Comparison of ENCODE assay signal across 17 cellular contexts in the genomic region with DNA sequence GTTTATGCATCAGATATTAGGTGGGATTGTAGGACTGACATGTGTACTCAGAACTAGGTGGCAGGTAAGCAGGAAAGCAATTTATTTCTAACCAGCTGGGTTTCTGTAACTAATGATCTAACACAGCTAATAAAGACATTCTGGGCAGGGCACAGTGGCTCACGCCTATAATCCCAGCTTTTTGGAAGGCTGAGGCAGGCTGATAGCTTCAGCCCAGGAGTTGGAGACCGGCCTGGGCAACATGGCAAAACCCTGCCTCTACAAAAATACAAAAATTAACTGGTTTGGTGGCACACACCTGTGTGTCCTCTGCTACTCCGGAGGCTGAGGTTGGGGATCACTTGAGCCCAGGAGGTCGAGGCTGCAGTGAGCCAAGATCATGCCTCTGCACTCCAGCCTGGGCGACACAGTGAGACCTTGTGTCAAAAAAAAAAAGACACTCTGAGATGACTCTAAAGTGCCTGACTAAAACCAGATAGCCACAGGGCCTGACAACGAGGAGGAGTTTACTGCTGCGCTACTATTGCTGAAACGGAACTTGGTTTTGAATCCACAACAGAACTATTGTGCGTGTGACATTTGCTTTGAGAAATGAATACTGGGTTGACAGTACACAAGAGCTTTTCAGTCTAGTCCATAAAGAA. TPM values are rescaled to one million over a fixed set of nuclear protein-coding genes. Genes with fewer than 3 reads are reported as not detected.
A peak's percentile ranks its signal among the peaks of the same experiment; 100 is the strongest.
DNase-seq lines count a peak whose midpoint lies in the region; FAIRE-seq and TF ChIP-seq lines count a peak whose summit lies in the region.
"Had no signal": no experiment of that assay in that cellular context is flagged by ENCODE, and none has a peak within 500 bp of the region (broad histone marks: within the 10 kb centered on the region; RNA-seq: fewer than 3 reads in every experiment).

No MANE protein-coding gene starts in this region.

- H3K4me1 ChIP-seq in keratinocyte (ENCODE audit: control insufficient read depth, extremely low read depth, insufficient read depth, low read length) = peaks cover 4% of the 10 kb centered on the region
- H3K4me1 ChIP-seq in vagina = no peaks in the 10 kb centered on the region
- H3K4me1 ChIP-seq: adrenal gland, right lobe of liver had no signal

- H3K36me3 ChIP-seq in keratinocyte (ENCODE audit: control insufficient read depth in 2 of 2, extremely low read depth in 1 of 2, insufficient read depth in 2 of 2, low read length in 2 of 2) (no peaks in the 10 kb centered on the region), vagina (no peaks in the 10 kb centered on the region)
- H3K36me3 ChIP-seq: adrenal gland, right lobe of liver, upper lobe of left lung had no signal

- H3K27ac ChIP-seq in keratinocyte (ENCODE audit: control insufficient read depth, insufficient read depth, low read length) (no peak overlapping the region), vagina (no peak overlapping the region)
- H3K27ac ChIP-seq: adrenal gland, right lobe of liver had no signal

- intact Hi-C loops in activated CD4-positive, alpha-beta memory T cell treated with anti-CD3 and anti-CD28 coated beads for 36 hours (cut with micrococcal nuclease) = no loop called here
- intact Hi-C loops in vagina (cut with DNase I) = no loop called here

- H3K9me3 ChIP-seq in keratinocyte (ENCODE audit: control insufficient read depth, low read depth, low read length) = no peaks in the 10 kb centered on the region
- no peaks in the 10 kb centered on the region for H3K9me3 ChIP-seq in vagina
- H3K9me3 ChIP-seq: adrenal gland, right lobe of liver, upper lobe of left lung had no signal

- no peak overlapping the region for H2AFZ ChIP-seq in keratinocyte (ENCODE audit: control insufficient read depth, low read length)

- no peak overlapping the region for H3K4me2 ChIP-seq in keratinocyte (ENCODE audit: control insufficient read depth, extremely low read depth, insufficient read depth, low read depth, low read length)

- no peak overlapping the region for H3K9ac ChIP-seq in keratinocyte (ENCODE audit: control insufficient read depth, extremely low read depth, insufficient read depth, low read length)

- no peaks in the 10 kb centered on the region for H3K27me3 Mint-ChIP-seq in activated CD4-positive, alpha-beta memory T cell treated with anti-CD3 and anti-CD28 coated beads for 36 hours
- H3K27me3 Mint-ChIP-seq in activated CD4-positive, alpha-beta memory T cell treated with anti-CD3 and anti-CD28 coated beads, Interleukin-2, amount 10 ng/mL, durations not matched to agents 7 days and 5 days = no peaks in the 10 kb centered on the region
- H3K27me3 Mint-ChIP-seq in activated CD4-positive, alpha-beta T cell treated with anti-CD3 and anti-CD28 coated beads, Interleukin-2, amount 10 ng/mL, durations not matched to agents 7 days and 5 days = no peaks in the 10 kb centered on the region
- H3K27me3 Mint-ChIP-seq: IgD-negative memory B cell had no signal

- H3K36me3 Mint-ChIP-seq in activated CD4-positive, alpha-beta memory T cell treated with anti-CD3 and anti-CD28 coated beads for 36 hours = peaks cover 2% of the 10 kb centered on the region
- peaks cover 19% of the 10 kb centered on the region for H3K36me3 Mint-ChIP-seq in activated CD4-positive, alpha-beta memory T cell treated with anti-CD3 and anti-CD28 coated beads, Interleukin-2, amount 10 ng/mL, durations not matched to agents 7 days and 5 days (ENCODE audit: low read depth)
- H3K36me3 Mint-ChIP-seq in activated CD4-positive, alpha-beta T cell treated with anti-CD3 and anti-CD28 coated beads, Interleukin-2, amount 10 ng/mL, durations not matched to agents 7 days and 5 days (ENCODE audit: low read depth) = peaks cover 37% of the 10 kb centered on the region

- H3K4me3 Mint-ChIP-seq in activated CD4-positive, alpha-beta memory T cell treated with anti-CD3 and anti-CD28 coated beads for 36 hours = no peak overlapping the region
- no peak overlapping the region for H3K4me3 Mint-ChIP-seq in activated CD4-positive, alpha-beta memory T cell treated with anti-CD3 and anti-CD28 coated beads, Interleukin-2, amount 10 ng/mL, durations not matched to agents 7 days and 5 days
- no peak overlapping the region for H3K4me3 Mint-ChIP-seq in activated CD4-positive, alpha-beta T cell treated with anti-CD3 and anti-CD28 coated beads, Interleukin-2, amount 10 ng/mL, durations not matched to agents 7 days and 5 days
- H3K4me3 Mint-ChIP-seq: dendritic cell treated with granulocyte-macrophage colony-stimulating factor and Interleukin-4, amounts not matched to agents 40 ng/mL and 50 ng/mL, for 4 days had no signal

- peak; percentile 46 for FAIRE-seq in keratinocyte (lab: Jason Lieb, UNC)

- no peak overlapping the region for H3K4me3 ChIP-seq in keratinocyte (ENCODE audit: control insufficient read depth in 2 of 3, extremely low read depth in 1 of 3, insufficient read depth in 2 of 3, low read depth in 1 of 3, low read length in 3 of 3)
- H3K4me3 ChIP-seq in vagina = no peak overlapping the region
- H3K4me3 ChIP-seq: adrenal gland, right lobe of liver, upper lobe of left lung had no signal

- H3K79me2 ChIP-seq in keratinocyte (ENCODE audit: control insufficient read depth, insufficient read depth, low read length) = no peaks in the 10 kb centered on the region

- CTCF ChIA-PET in activated CD4-positive, alpha-beta memory T cell treated with anti-CD3 and anti-CD28 coated beads for 36 hours (lab: Charles Lee) = no interaction called here
- CTCF ChIA-PET in activated CD4-positive, alpha-beta memory T cell treated with anti-CD3 and anti-CD28 coated beads, Interleukin-2, amount 10 ng/mL, durations not matched to agents 7 days and 5 days (lab: Charles Lee) = no interaction called here
- CTCF ChIA-PET in activated CD4-positive, alpha-beta T cell treated with anti-CD3 and anti-CD28 coated beads, Interleukin-2, amount 10 ng/mL, durations not matched to agents 7 days and 5 days (lab: Charles Lee) = interaction anchor here (0.7 kb wide), 1 partner anchor 48 kb away, joined by 3 read pairs; no protein-coding TSS in a partner anchor

- no peaks in the 10 kb centered on the region for H3K9me3 Mint-ChIP-seq in activated CD4-positive, alpha-beta memory T cell treated with anti-CD3 and anti-CD28 coated beads for 36 hours
- H3K9me3 Mint-ChIP-seq in activated CD4-positive, alpha-beta memory T cell treated with anti-CD3 and anti-CD28 coated beads, Interleukin-2, amount 10 ng/mL, durations not matched to agents 7 days and 5 days = peaks cover 2% of the 10 kb centered on the region
- peaks cover 4% of the 10 kb centered on the region for H3K9me3 Mint-ChIP-seq in activated CD4-positive, alpha-beta T cell treated with anti-CD3 and anti-CD28 coated beads, Interleukin-2, amount 10 ng/mL, durations not matched to agents 7 days and 5 days
- H3K9me3 Mint-ChIP-seq: dendritic cell treated with granulocyte-macrophage colony-stimulating factor and Interleukin-4, amounts not matched to agents 40 ng/mL and 50 ng/mL, for 4 days; IgD-negative memory B cell had no signal

- peaks cover 51% of the 10 kb centered on the region for H3K4me1 Mint-ChIP-seq in activated CD4-positive, alpha-beta memory T cell treated with anti-CD3 and anti-CD28 coated beads for 36 hours (ENCODE audit: low read depth)
- H3K4me1 Mint-ChIP-seq in activated CD4-positive, alpha-beta memory T cell treated with anti-CD3 and anti-CD28 coated beads, Interleukin-2, amount 10 ng/mL, durations not matched to agents 7 days and 5 days = peaks cover 30% of the 10 kb centered on the region
- H3K4me1 Mint-ChIP-seq in activated CD4-positive, alpha-beta T cell treated with anti-CD3 and anti-CD28 coated beads, Interleukin-2, amount 10 ng/mL, durations not matched to agents 7 days and 5 days = peaks cover 38% of the 10 kb centered on the region

- dilution Hi-C loops in keratinocyte (cut with MboI; ENCODE audit: extremely low pct_ligation_motif_present, low sequenced_read_pairs) = no loop called here

- H3K27me3 ChIP-seq in keratinocyte (ENCODE audit: control insufficient read depth, extremely low read depth, insufficient read depth, low read length) (no peaks in the 10 kb centered on the region), vagina (no peaks in the 10 kb centered on the region)
- H3K27me3 ChIP-seq: adrenal gland, right lobe of liver, upper lobe of left lung had no signal

- no peaks in the 10 kb centered on the region for H4K20me1 ChIP-seq in keratinocyte (ENCODE audit: control insufficient read depth, extremely low read depth, insufficient read depth, low read length)

- peak overlapping the region; percentile 58 for H3K27ac Mint-ChIP-seq in activated CD4-positive, alpha-beta memory T cell treated with anti-CD3 and anti-CD28 coated beads for 36 hours
- no peak overlapping the region for H3K27ac Mint-ChIP-seq in activated CD4-positive, alpha-beta memory T cell treated with anti-CD3 and anti-CD28 coated beads, Interleukin-2, amount 10 ng/mL, durations not matched to agents 7 days and 5 days
- peak overlapping the region; percentile 20 for H3K27ac Mint-ChIP-seq in activated CD4-positive, alpha-beta T cell treated with anti-CD3 and anti-CD28 coated beads, Interleukin-2, amount 10 ng/mL, durations not matched to agents 7 days and 5 days
- H3K27ac Mint-ChIP-seq: dendritic cell treated with granulocyte-macrophage colony-stimulating factor and Interleukin-4, amounts not matched to agents 40 ng/mL and 50 ng/mL, for 4 days had no signal

- POLR2A ChIA-PET in activated CD4-positive, alpha-beta memory T cell treated with anti-CD3 and anti-CD28 coated beads for 36 hours (lab: Charles Lee) = interaction anchor here (0.7 to 1.9 kb wide), 3 partner anchors 13 to 29 kb away, joined by 3 to 4 read pairs (median 3); no protein-coding TSS in a partner anchor
- POLR2A ChIA-PET in activated CD4-positive, alpha-beta memory T cell treated with anti-CD3 and anti-CD28 coated beads, Interleukin-2, amount 10 ng/mL, durations not matched to agents 7 days and 5 days (lab: Charles Lee) = interaction anchor here (1.0 kb wide), 1 partner anchor 29 kb away, joined by 3 read pairs; no protein-coding TSS in a partner anchor
- POLR2A ChIA-PET in activated CD4-positive, alpha-beta T cell treated with anti-CD3 and anti-CD28 coated beads, Interleukin-2, amount 10 ng/mL, durations not matched to agents 7 days and 5 days (lab: Charles Lee) = interaction anchor here (0.6 kb wide), 1 partner anchor 317 kb away, joined by 7 read pairs; no protein-coding TSS in a partner anchor

- peak; percentile 55 for DNase-seq in activated CD4-positive, alpha-beta memory T cell treated with anti-CD3 and anti-CD28 coated beads for 36 hours
- DNase-seq in activated CD4-positive, alpha-beta memory T cell treated with anti-CD3 and anti-CD28 coated beads, Interleukin-2, amount 10 ng/mL, durations not matched to agents 7 days and 5 days = no peak
- peak; percentile 13 for DNase-seq in activated CD4-positive, alpha-beta T cell treated with anti-CD3 and anti-CD28 coated beads, Interleukin-2, amount 10 ng/mL, durations not matched to agents 7 days and 5 days
- DNase-seq in keratinocyte (ENCODE audit: low read depth, low spot score) (no peak), SKM-1 (lab: John Stamatoyannopoulos, UW; ENCODE audit: unreplicated experiment) (no peak), vagina (ENCODE audit: extremely low spot score in 2 of 2) (no peak), NCI-H446 treated with DMSO at 0.1 percent for 48 hours (lab: John Stamatoyannopoulos, UW) (no peak)
- peak; percentile 8 for DNase-seq in stimulated activated CD8-positive, alpha-beta memory T cell treated with anti-CD3 and anti-CD28 coated beads, Interleukin-4, amount 100 ng/mL, for 24 hours (ENCODE audit: low read depth)
- DNase-seq: activated CD4-positive, CD25-positive, alpha-beta regulatory T cell; DMS 273 treated with DMSO at 0.1 percent for 48 hours; NCI-H1436 treated with DMSO at 0.1 percent for 48 hours; NCI-H69; right lobe of liver; upper lobe of left lung had no signal

- no peak for TF ChIP-seq POLR2A in vagina (IDR thresholded peaks at IDR 0.05)

- no peaks in the 10 kb centered on the region for H3K9me1 ChIP-seq in keratinocyte (ENCODE audit: control insufficient read depth, extremely low read depth, insufficient read depth, low read length)

- TF ChIP-seq CTCF in keratinocyte (optimal IDR thresholded peaks at IDR 0.05 in 1 of 3, IDR thresholded peaks at IDR 0.05 in 1 of 3, conservative IDR thresholded peaks at IDR 0.05 in 1 of 3; ENCODE audit: extremely low read depth in 1 of 3, insufficient read depth in 2 of 3, low read length in 3 of 3) (no peak), vagina (IDR thresholded peaks at IDR 0.05) (no peak)

RNA-seq across cellular contexts. Expression of a gene that starts 29.2 kb away (rescaled TPM):
- 10 to 100 TPM; 21.1 to 23.3 TPM for total RNA-seq in activated CD4-positive, alpha-beta memory T cell treated with anti-CD3 and anti-CD28 coated beads for 36 hours
- 10 to 100 TPM; 36.2 to 38.0 TPM for total RNA-seq in activated CD4-positive, alpha-beta memory T cell treated with anti-CD3 and anti-CD28 coated beads, Interleukin-2, amount 10 ng/mL, durations not matched to agents 7 days and 5 days
- 10 to 100 TPM; 47.9 to 50.3 TPM for total RNA-seq in activated CD4-positive, alpha-beta T cell treated with anti-CD3 and anti-CD28 coated beads, Interleukin-2, amount 10 ng/mL, durations not matched to agents 7 days and 5 days
- polyA plus RNA-seq in keratinocyte = 1.4 to 3.5 TPM (median 1.6 TPM) in 3 replicates
- 1.4 TPM for polyA plus RNA-seq in keratinocyte (2011; ENCODE audit: low read depth)
- polyA plus RNA-seq in keratinocyte (2011; cell fraction: cytosol; rRNA removed) = 0.61 and 1.5 TPM in 2 replicates
- 3.0 and 4.2 TPM in 2 replicates for polyA plus RNA-seq in keratinocyte (2011; cell fraction: nucleus; rRNA removed)
- 0.72 and 1.8 TPM in 2 replicates for polyA plus RNA-seq in keratinocyte (2012; ENCODE audit: low replicate concordance)
- 8.6 to 25.3 TPM (median 10.1 TPM) in 3 replicates for polyA minus RNA-seq in keratinocyte
- 6.5 TPM for polyA minus RNA-seq in keratinocyte (2011; cell fraction: cytosol; rRNA and poly(A)+ RNA removed)
- polyA minus RNA-seq in keratinocyte (2011; cell fraction: nucleus; rRNA and poly(A)+ RNA removed) = 15.5 and 28.3 TPM in 2 replicates
- 11.8 TPM for total RNA-seq in vagina

Comparison
In these comparisons a context has a peak if more than half of its experiments do, and no peak if none do; other contexts are left out.
1. DNase-seq: peak in activated CD4-positive, alpha-beta memory T cell treated with anti-CD3 and anti-CD28 coated beads for 36 hours (single experiment), activated CD4-positive, alpha-beta T cell treated with anti-CD3 and anti-CD28 coated beads, Interleukin-2, amount 10 ng/mL, durations not matched to agents 7 days and 5 days (single experiment) and stimulated activated CD8-positive, alpha-beta memory T cell treated with anti-CD3 and anti-CD28 coated beads, Interleukin-4, amount 100 ng/mL, for 24 hours (single experiment); none in activated CD4-positive, alpha-beta memory T cell treated with anti-CD3 and anti-CD28 coated beads, Interleukin-2, amount 10 ng/mL, durations not matched to agents 7 days and 5 days (single experiment), keratinocyte (single experiment), SKM-1 (single experiment), vagina (0 of 2) and NCI-H446 treated with DMSO at 0.1 percent for 48 hours (single experiment).